Comparison of ENCODE assay signal across 8 cellular contexts in the genomic region with DNA sequence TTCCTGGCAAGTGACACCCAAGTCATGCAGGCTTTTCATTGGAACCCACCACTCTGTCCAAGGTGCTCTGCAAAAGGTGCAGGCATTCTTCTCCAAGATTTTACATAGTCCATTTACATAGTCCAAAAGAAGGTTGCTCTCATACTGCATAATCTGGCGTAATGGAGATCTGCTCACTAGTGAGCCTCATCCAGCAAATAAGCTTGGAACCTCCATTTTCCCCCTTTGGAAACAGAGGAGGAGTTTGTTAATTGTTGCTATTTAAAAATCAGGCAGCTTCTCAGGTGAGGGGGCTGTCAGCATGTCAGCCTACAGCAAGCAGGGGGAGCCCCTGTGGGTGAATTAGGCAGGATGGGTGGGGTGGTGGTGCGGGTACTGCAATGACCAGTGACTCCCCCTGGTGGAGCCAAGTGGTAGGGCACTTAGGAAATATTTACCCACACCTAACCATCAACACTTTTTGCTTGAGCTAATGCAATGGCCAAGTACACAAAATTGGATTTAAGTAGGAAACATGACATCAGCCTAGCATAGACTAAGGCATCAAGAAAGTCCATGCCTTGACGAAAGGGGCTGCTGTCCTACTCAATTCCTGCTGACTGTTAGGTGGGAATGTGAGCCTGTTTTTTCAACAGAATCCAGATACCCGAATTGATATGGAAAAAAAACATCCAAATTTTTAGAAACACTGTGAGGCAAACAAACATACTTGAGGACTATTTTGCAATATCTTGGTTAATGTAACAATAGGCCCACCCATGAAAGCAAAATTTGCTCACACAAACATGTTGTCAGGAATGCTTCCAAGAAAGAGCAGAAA.
A peak's percentile ranks its signal among the peaks of the same experiment; 100 is the strongest.
DNase-seq lines count a peak whose midpoint lies in the region; ATAC-seq and TF ChIP-seq lines count a peak whose summit lies in the region.

No MANE protein-coding gene starts in this region.

- DNase-seq in AG10803 (ENCODE audit: low read depth) (peak; percentile 51), T-helper 17 cell (peak; percentile 47 to 69 (median 47)), left ventricle myocardium superior (peak; percentile 69), sigmoid colon (peak; percentile 77)
- peak; percentile 85 for DNase-seq in activated naive CD8-positive, alpha-beta T cell treated with anti-CD3 and anti-CD28 coated beads, Interleukin-2, amount 50 U/mL, for 24 hours

- H3K9me2 ChIP-seq in Loucy (replicated peaks; ENCODE audit: low read depth, low read length), result no peaks in the 10 kb centered on the region

- no peaks in the 10 kb centered on the region for H3K9me3 Mint-ChIP-seq in activated naive CD8-positive, alpha-beta T cell treated with anti-CD3 and anti-CD28 coated beads, Interleukin-2, amount 50 U/mL, for 24 hours

- 54 to 61% methylated on average over 4 of the region's 4 CpGs for WGBS in sigmoid colon, 2 donors

- no peak overlapping the region for H3K27ac ChIP-seq in sigmoid colon

- H3K9me3 ChIP-seq in Loucy (ENCODE audit: insufficient read depth, low read depth, low read length) (no peaks in the 10 kb centered on the region), T-helper 17 cell (ENCODE audit: control insufficient read depth, low read length, poor library complexity, severe bottlenecking) (no peaks in the 10 kb centered on the region), sigmoid colon (peaks cover 0 to 3% (median 0%) of the 10 kb centered on the region in 4 donors)

- H3K27me3 ChIP-seq in Loucy (ENCODE audit: insufficient read depth, low read length, poor library complexity, severe bottlenecking), result no peaks in the 10 kb centered on the region
- H3K27me3 ChIP-seq in sigmoid colon, result no peaks in the 10 kb centered on the region

- H3K27ac Mint-ChIP-seq in T-helper 17 cell, result no peak overlapping the region
- H3K27ac Mint-ChIP-seq in activated naive CD8-positive, alpha-beta T cell treated with anti-CD3 and anti-CD28 coated beads, Interleukin-2, amount 50 U/mL, for 24 hours, result peak overlapping the region; percentile 53

- no peak overlapping the region for H3K4me3 Mint-ChIP-seq in T-helper 17 cell
- H3K4me3 Mint-ChIP-seq in activated naive CD8-positive, alpha-beta T cell treated with anti-CD3 and anti-CD28 coated beads, Interleukin-2, amount 50 U/mL, for 24 hours, result peak overlapping the region; percentile 22

- H3K4me1 Mint-ChIP-seq in T-helper 17 cell, result peaks cover 26% of the 10 kb centered on the region
- peaks cover 23% of the 10 kb centered on the region for H3K4me1 Mint-ChIP-seq in activated naive CD8-positive, alpha-beta T cell treated with anti-CD3 and anti-CD28 coated beads, Interleukin-2, amount 50 U/mL, for 24 hours

- peaks cover 77% of the 10 kb centered on the region for H3K79me2 ChIP-seq in Loucy (ENCODE audit: insufficient read depth, low read length)

- H3K4me1 ChIP-seq in Loucy (ENCODE audit: insufficient read depth, low read length, poor library complexity, severe bottlenecking) (peaks cover 16% of the 10 kb centered on the region), sigmoid colon (peaks cover 0 to 10% (median 7%) of the 10 kb centered on the region in 4 donors)

- TF ChIP-seq CTCF in AG10803 (conservative IDR thresholded peaks at IDR 0.05; ENCODE audit: low read length) (peak; percentile 93), Loucy (conservative IDR thresholded peaks at IDR 0.05; ENCODE audit: low read length) (peak; percentile 96), sigmoid colon (IDR thresholded peaks at IDR 0.05) (peak in 3 of 4 experiments; percentile 74 to 86 (median 83))

- H2AFZ ChIP-seq in Loucy (ENCODE audit: low read length), result no peak overlapping the region

- H3K36me3 Mint-ChIP-seq in T-helper 17 cell (ENCODE audit: low read depth), result no peaks in the 10 kb centered on the region
- H3K36me3 Mint-ChIP-seq in activated naive CD8-positive, alpha-beta T cell treated with anti-CD3 and anti-CD28 coated beads, Interleukin-2, amount 50 U/mL, for 24 hours (ENCODE audit: low read depth), result peaks cover 12% of the 10 kb centered on the region

- no peak overlapping the region for H3K9ac ChIP-seq in Loucy (ENCODE audit: low read depth, low read length, poor library complexity, severe bottlenecking)

- ATAC-seq in GM19351 (IDR thresholded peaks at IDR 0.05; ENCODE audit: unreplicated experiment), result peak; percentile 82
- ATAC-seq in T-helper 17 cell, result peak; percentile 99
- peak; percentile 93 for ATAC-seq in activated naive CD8-positive, alpha-beta T cell treated with anti-CD3 and anti-CD28 coated beads, Interleukin-2, amount 50 U/mL, for 24 hours
- ATAC-seq in left ventricle myocardium superior, result peak; percentile 86
- ATAC-seq in GM18870 (IDR thresholded peaks at IDR 0.05; ENCODE audit: unreplicated experiment), result no peak

- no peak overlapping the region for H3K4me3 ChIP-seq in AG10803 (ENCODE audit: low read length)
- H3K4me3 ChIP-seq in Loucy (ENCODE audit: low read length, poor library complexity, severe bottlenecking), result no peak overlapping the region
- H3K4me3 ChIP-seq in sigmoid colon, result no peak overlapping the region

- H3F3A ChIP-seq in Loucy (ENCODE audit: low read depth), result no peaks in the 10 kb centered on the region

- no peak overlapping the region for H3K4me2 ChIP-seq in Loucy (ENCODE audit: low read depth, low read length, poor library complexity, severe bottlenecking)

- intact Hi-C loops in left ventricle myocardium superior (cut with micrococcal nuclease) (loop anchor here (5.0 kb wide), 1 partner anchor 42 kb away; no protein-coding TSS in a partner anchor), sigmoid colon (cut with DNase I) (no loop called here)

- H3K36me3 ChIP-seq in Loucy (ENCODE audit: insufficient read depth, low read length) (no peaks in the 10 kb centered on the region), sigmoid colon (no peaks in the 10 kb centered on the region)

- TF ChIP-seq EP300 in sigmoid colon (IDR thresholded peaks at IDR 0.05), result no peak

- H3K27me3 Mint-ChIP-seq in T-helper 17 cell, result no peaks in the 10 kb centered on the region
- H3K27me3 Mint-ChIP-seq in activated naive CD8-positive, alpha-beta T cell treated with anti-CD3 and anti-CD28 coated beads, Interleukin-2, amount 50 U/mL, for 24 hours, result no peaks in the 10 kb centered on the region

- peaks cover 22% of the 10 kb centered on the region for H4K20me1 ChIP-seq in Loucy (ENCODE audit: insufficient read depth, low read length, poor library complexity, severe bottlenecking)

- no peak for TF ChIP-seq POLR2A in sigmoid colon (IDR thresholded peaks at IDR 0.05)
